Comparison of ENCODE assay signal across 10 cellular contexts in genomic region chr7:140349172-140349771, GRCh38. TPM values are rescaled to one million over a fixed set of nuclear protein-coding genes. Genes with fewer than 3 reads are reported as not detected.
DNase-seq lines count a peak whose midpoint lies in the region; ATAC-seq, FAIRE-seq and TF ChIP-seq lines count a peak whose summit lies in the region.
"Had no signal": no experiment of that assay in that cellular context is flagged by ENCODE, and none has a peak within 500 bp of the region (broad histone marks: within the 10 kb centered on the region; RNA-seq: fewer than 3 reads in every experiment).

No MANE protein-coding gene starts in this region.

- peaks cover 5% of the 10 kb centered on the region for H3K4me1 ChIP-seq in mesodermal cell (ENCODE audit: control insufficient read depth, insufficient read depth, low read length, poor library complexity, severe bottlenecking)

- H3K9me3 Mint-ChIP-seq in activated T-cell treated with anti-CD3 and anti-CD28 coated beads, Interleukin-2, amount 50 U/mL, for 24 hours, result no peaks in the 10 kb centered on the region
- no peaks in the 10 kb centered on the region for H3K9me3 Mint-ChIP-seq in activated T-cell treated with anti-CD3 and anti-CD28 coated beads, Interleukin-2, amount 50 U/mL, for 4 hours
- H3K9me3 Mint-ChIP-seq in chondrocyte (ENCODE audit: low read depth), result no peaks in the 10 kb centered on the region

- H3K4me1 Mint-ChIP-seq in activated T-cell treated with anti-CD3 and anti-CD28 coated beads, Interleukin-2, amount 50 U/mL, for 24 hours (ENCODE audit: low read depth), result peaks cover 2% of the 10 kb centered on the region
- H3K4me1 Mint-ChIP-seq in activated T-cell treated with anti-CD3 and anti-CD28 coated beads, Interleukin-2, amount 50 U/mL, for 4 hours (ENCODE audit: low read depth), result no peaks in the 10 kb centered on the region
- peaks cover 11% of the 10 kb centered on the region for H3K4me1 Mint-ChIP-seq in chondrocyte (ENCODE audit: low read depth)

- H3K27ac ChIP-seq in mesodermal cell (ENCODE audit: low read depth, low read length, severe bottlenecking) (peak overlapping the region; percentile 79), temporal lobe (ENCODE audit: low read depth, low read length) (peak overlapping the region; percentile 59)

- H3K27ac Mint-ChIP-seq in activated T-cell treated with anti-CD3 and anti-CD28 coated beads, Interleukin-2, amount 50 U/mL, for 24 hours, result peak overlapping the region; percentile 20
- H3K27ac Mint-ChIP-seq in chondrocyte (ENCODE audit: unreplicated experiment), result peak overlapping the region; percentile 85

- H3K36me3 ChIP-seq in mesodermal cell (ENCODE audit: control insufficient read depth, insufficient read depth, low read length), result peaks cover 73% of the 10 kb centered on the region

- H3K27me3 Mint-ChIP-seq in activated T-cell treated with anti-CD3 and anti-CD28 coated beads, Interleukin-2, amount 50 U/mL, for 24 hours, result no peaks in the 10 kb centered on the region
- no peaks in the 10 kb centered on the region for H3K27me3 Mint-ChIP-seq in activated T-cell treated with anti-CD3 and anti-CD28 coated beads, Interleukin-2, amount 50 U/mL, for 4 hours (ENCODE audit: low read depth)
- H3K27me3 Mint-ChIP-seq in chondrocyte (ENCODE audit: low read depth), result no peaks in the 10 kb centered on the region

- no peak for TF ChIP-seq POLR2A in H54 (IDR thresholded peaks at IDR 0.05; ENCODE audit: low read depth, low read length)

- peaks cover 83% of the 10 kb centered on the region for H3K36me3 Mint-ChIP-seq in activated T-cell treated with anti-CD3 and anti-CD28 coated beads, Interleukin-2, amount 50 U/mL, for 24 hours (ENCODE audit: low read depth)
- H3K36me3 Mint-ChIP-seq in activated T-cell treated with anti-CD3 and anti-CD28 coated beads, Interleukin-2, amount 50 U/mL, for 4 hours (ENCODE audit: insufficient read depth), result peaks cover 49% of the 10 kb centered on the region
- peaks cover 23% of the 10 kb centered on the region for H3K36me3 Mint-ChIP-seq in chondrocyte (ENCODE audit: low read depth)

- ATAC-seq in activated T-cell treated with anti-CD3 and anti-CD28 coated beads, Interleukin-2, amount 50 U/mL, for 4 hours, result no peak
- ATAC-seq in GM19397 (IDR thresholded peaks at IDR 0.05; ENCODE audit: unreplicated experiment), result no peak
- ATAC-seq in HG03571 (IDR thresholded peaks at IDR 0.05; ENCODE audit: unreplicated experiment), result no peak

- no peak overlapping the region for H3K4me3 Mint-ChIP-seq in activated T-cell treated with anti-CD3 and anti-CD28 coated beads, Interleukin-2, amount 50 U/mL, for 24 hours
- no peak overlapping the region for H3K4me3 Mint-ChIP-seq in activated T-cell treated with anti-CD3 and anti-CD28 coated beads, Interleukin-2, amount 50 U/mL, for 4 hours
- H3K4me3 Mint-ChIP-seq in chondrocyte (ENCODE audit: unreplicated experiment), result peak overlapping the region; percentile 0

- WGBS in mesodermal cell (ENCODE audit: insufficient coverage in 2 of 2), 2 experiments, result 72 to 76% methylated on average over 5 of the region's 7 CpGs

- no peak overlapping the region for H3K4me3 ChIP-seq in mesodermal cell (ENCODE audit: extremely low read depth, insufficient read depth, low read length, poor library complexity, severe bottlenecking)
- H3K4me3 ChIP-seq: transverse colon had no signal

- no peak for DNase-seq in activated T-cell treated with anti-CD3 and anti-CD28 coated beads, Interleukin-2, amount 50 U/mL, for 24 hours
- DNase-seq in activated T-cell treated with anti-CD3 and anti-CD28 coated beads, Interleukin-2, amount 50 U/mL, for 4 hours, result no peak
- DNase-seq in chondrocyte (ENCODE audit: low spot score), result no peak
- DNase-seq in H54 (ENCODE audit: insufficient read length, low spot score), result no peak
- DNase-seq: H7, transverse colon had no signal

- no peaks in the 10 kb centered on the region for H3K9me3 ChIP-seq in mesodermal cell (ENCODE audit: control insufficient read depth, low read length)
- H3K9me3 ChIP-seq: transverse colon had no signal

- no peak for FAIRE-seq in H54 (lab: Jason Lieb, UNC)

- TF ChIP-seq CTCF in chondrocyte (IDR thresholded peaks at IDR 0.05), result peak; percentile 12

RNA-seq across cellular contexts. Expression of gene SLC37A3, which starts 49.1 kb away (rescaled TPM):
- 10 to 100 TPM; 33.5 to 44.0 (median 40.9) TPM for total RNA-seq in activated T-cell treated with anti-CD3 and anti-CD28 coated beads, Interleukin-2, amount 50 U/mL, for 4 hours
- 59.3 to 68.1 TPM (median 64.9 TPM) in 3 replicates for total RNA-seq in chondrocyte
- polyA plus RNA-seq in mesodermal cell (2013, experiment 1 of 2), result 52.7 TPM
- 52.9 TPM for polyA plus RNA-seq in mesodermal cell (2013, experiment 2 of 2)
- total RNA-seq in temporal lobe, result 105 TPM

RNA-seq across cellular contexts. Expression of gene RAB19, which starts 54.6 kb away (rescaled TPM):
- total RNA-seq in activated T-cell treated with anti-CD3 and anti-CD28 coated beads, Interleukin-2, amount 50 U/mL, for 4 hours, result 1 to 10 TPM; 3.8 to 4.9 (median 4.0) TPM
- total RNA-seq in chondrocyte, result not detected in 3 replicates
- not detected for polyA plus RNA-seq in mesodermal cell (2013, experiment 1 of 2)
- polyA plus RNA-seq in mesodermal cell (2013, experiment 2 of 2), result not detected
- not detected for total RNA-seq in temporal lobe
